Comparison of ENCODE assay signal across 13 cellular contexts in the genomic region with DNA sequence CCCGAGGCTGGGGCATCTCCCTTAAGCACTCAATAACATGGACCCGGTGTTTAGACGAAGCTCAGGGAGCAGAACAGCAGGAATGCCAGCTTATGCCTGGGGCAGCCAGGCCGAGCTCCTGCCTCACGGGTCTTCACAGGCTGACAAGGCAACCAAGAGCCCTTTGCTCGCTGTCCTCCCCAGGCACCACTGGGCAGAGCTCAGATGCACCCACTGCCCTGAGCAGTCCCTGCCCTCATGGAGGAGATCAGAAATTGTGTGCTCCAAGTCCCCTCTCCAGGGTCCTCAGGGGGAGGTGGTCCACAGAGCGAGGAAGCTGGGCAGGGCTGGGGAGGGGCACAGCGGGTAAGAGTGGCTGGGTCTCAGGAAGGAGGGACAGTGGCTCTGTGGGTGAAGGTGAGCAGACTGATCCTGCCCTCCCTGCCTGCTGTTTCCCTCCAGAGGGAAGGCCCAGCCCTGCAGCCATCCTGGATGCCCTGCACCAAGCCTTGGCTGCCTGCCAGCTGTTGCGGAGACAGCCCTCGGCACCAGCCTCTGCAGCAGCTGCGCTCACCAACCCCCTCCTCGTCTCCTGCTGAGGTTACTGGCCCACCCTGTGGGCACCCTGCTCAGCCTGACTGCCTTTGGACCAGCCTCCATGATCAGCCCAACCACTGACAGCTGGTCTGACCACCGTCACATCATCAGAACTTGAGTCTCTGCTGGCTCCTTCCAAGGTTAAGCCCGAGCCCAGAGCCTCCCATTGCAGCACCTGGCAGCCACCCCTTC.
DNase-seq lines count a peak whose midpoint lies in the region; ATAC-seq and TF ChIP-seq lines count a peak whose summit lies in the region.
"Had no signal": no experiment of that assay in that cellular context is flagged by ENCODE, and none has a peak within 500 bp of the region (broad histone marks: within the 10 kb centered on the region; RNA-seq: fewer than 3 reads in every experiment).

No MANE protein-coding gene starts in this region.

- no peak for ATAC-seq in stimulated activated effector memory CD8-positive, alpha-beta T cell treated with anti-CD3 and anti-CD28 coated beads, Interleukin-12 subunit alpha, Interleukin-12 subunit beta, amount 100 ng/mL, for 72 hours
- ATAC-seq in GM18907 (IDR thresholded peaks at IDR 0.05; ENCODE audit: unreplicated experiment): no peak

- no peak overlapping the region for H3K27ac ChIP-seq in brain microvascular endothelial cell
- H3K27ac ChIP-seq: A549, tibial artery had no signal

- no peaks in the 10 kb centered on the region for H3K36me3 ChIP-seq in brain microvascular endothelial cell (replicated peaks)
- H3K36me3 ChIP-seq: tibial artery had no signal

- H3K36me3 Mint-ChIP-seq in stimulated activated effector memory CD8-positive, alpha-beta T cell treated with anti-CD3 and anti-CD28 coated beads, Interleukin-12 subunit alpha, Interleukin-12 subunit beta, amount 100 ng/mL, for 72 hours: no peaks in the 10 kb centered on the region
- H3K36me3 Mint-ChIP-seq: activated naive CD8-positive, alpha-beta T cell had no signal

- no peaks in the 10 kb centered on the region for H3K9me3 Mint-ChIP-seq in stimulated activated effector memory CD8-positive, alpha-beta T cell treated with anti-CD3 and anti-CD28 coated beads, Interleukin-12 subunit alpha, Interleukin-12 subunit beta, amount 100 ng/mL, for 72 hours

- no peaks in the 10 kb centered on the region for H3K4me1 Mint-ChIP-seq in stimulated activated effector memory CD8-positive, alpha-beta T cell treated with anti-CD3 and anti-CD28 coated beads, Interleukin-12 subunit alpha, Interleukin-12 subunit beta, amount 100 ng/mL, for 72 hours

- DNase-seq in NCI-H748 (lab: John Stamatoyannopoulos, UW; ENCODE audit: unreplicated experiment) (peak; percentile 69), NCI-H748 treated with DMSO at 0.1 percent for 48 hours (lab: John Stamatoyannopoulos, UW) (no peak), NCI-H2227 treated with DMSO at 0.1 percent for 48 hours (lab: John Stamatoyannopoulos, UW) (peak; percentile 39), epithelial cell of esophagus (ENCODE audit: low read depth) (peak; percentile 31), T-helper 1 cell (no peak), brain microvascular endothelial cell (no peak)
- no peak for DNase-seq in stimulated activated effector memory CD8-positive, alpha-beta T cell treated with anti-CD3 and anti-CD28 coated beads, Interleukin-12 subunit alpha, Interleukin-12 subunit beta, amount 100 ng/mL, for 72 hours (ENCODE audit: low spot score in 2 of 2)
- DNase-seq: activated CD4-positive, alpha-beta T cell treated with anti-CD3 and anti-CD28 coated beads for 1 hour; KG1 had no signal

- in situ Hi-C loops in brain microvascular endothelial cell (cut with HindIII; ENCODE audit: low pct_ligation_motif_present, low sequenced_read_pairs): no loop called here

- H3K4me3 Mint-ChIP-seq in stimulated activated effector memory CD8-positive, alpha-beta T cell treated with anti-CD3 and anti-CD28 coated beads, Interleukin-12 subunit alpha, Interleukin-12 subunit beta, amount 100 ng/mL, for 72 hours: no peak overlapping the region
- H3K4me3 Mint-ChIP-seq: activated naive CD8-positive, alpha-beta T cell had no signal

- peaks cover 13% of the 10 kb centered on the region for H3K27me3 ChIP-seq in brain microvascular endothelial cell (replicated peaks)

- TF ChIP-seq CTCF in epithelial cell of esophagus (IDR thresholded peaks at IDR 0.05; ENCODE audit: insufficient read depth, low read depth, low read length, missing control alignments) (no peak), brain microvascular endothelial cell (IDR thresholded peaks at IDR 0.05; ENCODE audit: low read depth, low read length, missing control alignments) (no peak)

- H3K4me3 ChIP-seq in epithelial cell of esophagus (ENCODE audit: low read length) (no peak overlapping the region), brain microvascular endothelial cell (ENCODE audit: low read depth, low read length) (no peak overlapping the region)
- H3K4me3 ChIP-seq: A549, tibial artery had no signal

- peak overlapping the region; percentile 45 for H3K27ac Mint-ChIP-seq in stimulated activated effector memory CD8-positive, alpha-beta T cell treated with anti-CD3 and anti-CD28 coated beads, Interleukin-12 subunit alpha, Interleukin-12 subunit beta, amount 100 ng/mL, for 72 hours
- H3K27ac Mint-ChIP-seq: activated naive CD8-positive, alpha-beta T cell had no signal

Comparison
In these comparisons a context has a peak if more than half of its experiments do, and no peak if none do; other contexts are left out.
1. DNase-seq: peak in NCI-H748 (single experiment), NCI-H2227 treated with DMSO at 0.1 percent for 48 hours (single experiment) and epithelial cell of esophagus (single experiment); none in NCI-H748 treated with DMSO at 0.1 percent for 48 hours (single experiment), stimulated activated effector memory CD8-positive, alpha-beta T cell treated with anti-CD3 and anti-CD28 coated beads, Interleukin-12 subunit alpha, Interleukin-12 subunit beta, amount 100 ng/mL, for 72 hours (0 of 2), T-helper 1 cell (0 of 5) and brain microvascular endothelial cell (single experiment).